In genomic region chr20:5770987-5771318, GRCh38 we compare ENCODE assay signal across 9 cellular contexts. TPM values are rescaled to one million over a fixed set of nuclear protein-coding genes. Genes with fewer than 3 reads are reported as not detected.
DNase-seq lines count a peak whose midpoint lies in the region; ATAC-seq and TF ChIP-seq lines count a peak whose summit lies in the region.
"Had no signal": no experiment of that assay in that cellular context is flagged by ENCODE, and none has a peak within 500 bp of the region (broad histone marks: within the 10 kb centered on the region; RNA-seq: fewer than 3 reads in every experiment).

No MANE protein-coding gene starts in this region.

- POLR2A ChIA-PET in HEK293T (lab: Yijun Ruan, JAX): no interaction called here

- H3K4me1 Mint-ChIP-seq in IgD-negative memory B cell: peaks cover 28 to 41% (median 41%) of the 10 kb centered on the region in 3 donors
- peaks cover 43 to 90% (median 64%) of the 10 kb centered on the region in 3 donors for H3K4me1 Mint-ChIP-seq in naive B cell

- H3K27ac Mint-ChIP-seq in IgD-negative memory B cell: peak overlapping the region; percentile 4 to 64 (median 30)
- H3K27ac Mint-ChIP-seq in naive B cell: peak overlapping the region in 5 of 6 donors; percentile 17 to 88 (median 39)
- H3K27ac Mint-ChIP-seq: activated T-helper 1 cell treated with anti-CD3 and anti-CD28 coated beads, Interleukin-12 subunit alpha, Interleukin-12 subunit beta, Interleukin-2, Interleukin-4 antibody, amounts not matched to agents 30 ng/mL and 10 ng/mL and 1 ng/mL, durations not matched to agents 14 hours and 24 hours and 36 hours had no signal

- peaks cover 11% of the 10 kb centered on the region for H3K36me3 Mint-ChIP-seq in IgD-negative memory B cell
- peaks cover 10 to 13% of the 10 kb centered on the region in 2 donors for H3K36me3 Mint-ChIP-seq in naive B cell

- CTCF ChIA-PET in HEK293T (lab: Yijun Ruan, JAX): interaction anchor here (0.9 kb wide), 1 partner anchor 17 kb away, joined by 3 read pairs; no protein-coding TSS in a partner anchor

- peak; percentile 38 for ATAC-seq in GM18867 (IDR thresholded peaks at IDR 0.05; ENCODE audit: unreplicated experiment)
- peak; percentile 66 for ATAC-seq in GM21786 (IDR thresholded peaks at IDR 0.05; ENCODE audit: unreplicated experiment)
- peak; percentile 77 to 81 for ATAC-seq in naive B cell (ENCODE audit: low read depth in 2 of 2)

- DNase-seq in naive B cell (peak; percentile 21), hippocampal formation (lab: John Stamatoyannopoulos, UW) (no peak), HEK293T (ENCODE audit: extremely low spot score) (no peak)
- DNase-seq in stimulated activated CD4-positive, alpha-beta T cell treated with anti-CD3 and anti-CD28 coated beads, Interleukin-4, amount 100 ng/mL, for 1 hour: no peak
- DNase-seq: NCI-H2227 treated with DMSO at 0.1 percent for 48 hours had no signal

- H3K9me3 Mint-ChIP-seq in IgD-negative memory B cell (no peaks in the 10 kb centered on the region), naive B cell (peaks cover 0 to 1% (median 0%) of the 10 kb centered on the region in 7 donors)
- H3K9me3 Mint-ChIP-seq: activated T-helper 1 cell treated with anti-CD3 and anti-CD28 coated beads, Interleukin-12 subunit alpha, Interleukin-12 subunit beta, Interleukin-2, Interleukin-4 antibody, amounts not matched to agents 30 ng/mL and 10 ng/mL and 1 ng/mL, durations not matched to agents 14 hours and 24 hours and 36 hours had no signal

- peak overlapping the region in 3 of 4 donors; percentile 3 to 76 (median 19) for H3K4me3 Mint-ChIP-seq in IgD-negative memory B cell
- peak overlapping the region in 6 of 8 donors; percentile 30 to 82 (median 54) for H3K4me3 Mint-ChIP-seq in naive B cell
- H3K4me3 Mint-ChIP-seq: activated T-helper 1 cell treated with anti-CD3 and anti-CD28 coated beads, Interleukin-12 subunit alpha, Interleukin-12 subunit beta, Interleukin-2, Interleukin-4 antibody, amounts not matched to agents 30 ng/mL and 10 ng/mL and 1 ng/mL, durations not matched to agents 14 hours and 24 hours and 36 hours had no signal

- H3K27me3 Mint-ChIP-seq in IgD-negative memory B cell (no peaks in the 10 kb centered on the region), naive B cell (no peaks in the 10 kb centered on the region)

TF ChIP-seq in HEK293T, 16 proteins besides CTCF, POLR2A, EP300 and RAD21:
- TF ChIP-seq FOXA1 (IDR thresholded peaks at IDR 0.05) (no peak), L3MBTL2 (conservative IDR thresholded peaks at IDR 0.05) (no peak), SP1 (IDR thresholded peaks at IDR 0.05) (no peak), FOXM1 (IDR thresholded peaks at IDR 0.05; ENCODE audit: borderline replicate concordance) (no peak), NFRKB (IDR thresholded peaks at IDR 0.05) (no peak), ELF4 (IDR thresholded peaks at IDR 0.05) (no peak), LEF1 (IDR thresholded peaks at IDR 0.05; ENCODE audit: borderline replicate concordance) (no peak)

RNA-seq across cellular contexts. Expression of gene SHLD1, which starts 20.8 kb away (rescaled TPM):
- polyA plus RNA-seq in IgD-negative memory B cell: 19.8 TPM
- polyA plus RNA-seq in naive B cell (ENCODE audit: low read depth in 6 of 6): 10 to 100 TPM; 14.0 to 43.9 (median 30.8) TPM
